1 cellular context compared by ENCODE assay signal in genomic region chr17:62630365-62631085, GRCh38.
TF ChIP-seq lines count a peak whose summit lies in the region.

No MANE protein-coding gene starts in this region.

TF ChIP-seq in GM23338, 12 proteins besides CTCF, POLR2A, EP300 and RAD21:
- TF ChIP-seq, protein P1, sequence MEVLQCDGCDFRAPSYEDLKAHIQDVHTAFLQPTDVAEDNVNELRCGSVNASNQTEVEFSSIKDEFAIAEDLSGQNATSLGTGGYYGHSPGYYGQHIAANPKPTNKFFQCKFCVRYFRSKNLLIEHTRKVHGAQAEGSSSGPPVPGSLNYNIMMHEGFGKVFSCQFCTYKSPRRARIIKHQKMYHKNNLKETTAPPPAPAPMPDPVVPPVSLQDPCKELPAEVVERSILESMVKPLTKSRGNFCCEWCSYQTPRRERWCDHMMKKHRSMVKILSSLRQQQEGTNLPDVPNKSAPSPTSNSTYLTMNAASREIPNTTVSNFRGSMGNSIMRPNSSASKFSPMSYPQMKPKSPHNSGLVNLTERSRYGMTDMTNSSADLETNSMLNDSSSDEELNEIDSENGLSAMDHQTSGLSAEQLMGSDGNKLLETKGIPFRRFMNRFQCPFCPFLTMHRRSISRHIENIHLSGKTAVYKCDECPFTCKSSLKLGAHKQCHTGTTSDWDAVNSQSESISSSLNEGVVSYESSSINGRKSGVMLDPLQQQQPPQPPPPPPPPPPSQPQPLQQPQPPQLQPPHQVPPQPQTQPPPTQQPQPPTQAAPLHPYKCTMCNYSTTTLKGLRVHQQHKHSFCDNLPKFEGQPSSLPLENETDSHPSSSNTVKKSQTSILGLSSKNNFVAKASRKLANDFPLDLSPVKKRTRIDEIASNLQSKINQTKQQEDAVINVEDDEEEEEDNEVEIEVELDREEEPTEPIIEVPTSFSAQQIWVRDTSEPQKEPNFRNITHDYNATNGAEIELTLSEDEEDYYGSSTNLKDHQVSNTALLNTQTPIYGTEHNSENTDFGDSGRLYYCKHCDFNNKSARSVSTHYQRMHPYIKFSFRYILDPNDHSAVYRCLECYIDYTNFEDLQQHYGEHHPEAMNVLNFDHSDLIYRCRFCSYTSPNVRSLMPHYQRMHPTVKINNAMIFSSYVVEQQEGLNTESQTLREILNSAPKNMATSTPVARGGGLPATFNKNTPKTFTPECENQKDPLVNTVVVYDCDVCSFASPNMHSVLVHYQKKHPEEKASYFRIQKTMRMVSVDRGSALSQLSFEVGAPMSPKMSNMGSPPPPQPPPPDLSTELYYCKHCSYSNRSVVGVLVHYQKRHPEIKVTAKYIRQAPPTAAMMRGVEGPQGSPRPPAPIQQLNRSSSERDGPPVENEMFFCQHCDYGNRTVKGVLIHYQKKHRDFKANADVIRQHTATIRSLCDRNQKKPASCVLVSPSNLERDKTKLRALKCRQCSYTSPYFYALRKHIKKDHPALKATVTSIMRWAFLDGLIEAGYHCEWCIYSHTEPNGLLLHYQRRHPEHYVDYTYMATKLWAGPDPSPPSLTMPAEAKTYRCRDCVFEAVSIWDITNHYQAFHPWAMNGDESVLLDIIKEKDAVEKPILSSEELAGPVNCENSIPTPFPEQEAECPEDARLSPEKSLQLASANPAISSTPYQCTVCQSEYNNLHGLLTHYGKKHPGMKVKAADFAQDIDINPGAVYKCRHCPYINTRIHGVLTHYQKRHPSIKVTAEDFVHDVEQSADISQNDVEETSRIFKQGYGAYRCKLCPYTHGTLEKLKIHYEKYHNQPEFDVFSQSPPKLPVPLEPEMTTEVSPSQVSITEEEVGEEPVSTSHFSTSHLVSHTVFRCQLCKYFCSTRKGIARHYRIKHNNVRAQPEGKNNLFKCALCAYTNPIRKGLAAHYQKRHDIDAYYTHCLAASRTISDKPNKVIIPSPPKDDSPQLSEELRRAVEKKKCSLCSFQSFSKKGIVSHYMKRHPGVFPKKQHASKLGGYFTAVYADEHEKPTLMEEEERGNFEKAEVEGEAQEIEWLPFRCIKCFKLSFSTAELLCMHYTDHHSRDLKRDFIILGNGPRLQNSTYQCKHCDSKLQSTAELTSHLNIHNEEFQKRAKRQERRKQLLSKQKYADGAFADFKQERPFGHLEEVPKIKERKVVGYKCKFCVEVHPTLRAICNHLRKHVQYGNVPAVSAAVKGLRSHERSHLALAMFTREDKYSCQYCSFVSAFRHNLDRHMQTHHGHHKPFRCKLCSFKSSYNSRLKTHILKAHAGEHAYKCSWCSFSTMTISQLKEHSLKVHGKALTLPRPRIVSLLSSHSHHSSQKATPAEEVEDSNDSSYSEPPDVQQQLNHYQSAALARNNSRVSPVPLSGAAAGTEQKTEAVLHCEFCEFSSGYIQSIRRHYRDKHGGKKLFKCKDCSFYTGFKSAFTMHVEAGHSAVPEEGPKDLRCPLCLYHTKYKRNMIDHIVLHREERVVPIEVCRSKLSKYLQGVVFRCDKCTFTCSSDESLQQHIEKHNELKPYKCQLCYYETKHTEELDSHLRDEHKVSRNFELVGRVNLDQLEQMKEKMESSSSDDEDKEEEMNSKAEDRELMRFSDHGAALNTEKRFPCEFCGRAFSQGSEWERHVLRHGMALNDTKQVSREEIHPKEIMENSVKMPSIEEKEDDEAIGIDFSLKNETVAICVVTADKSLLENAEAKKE (CRISPR knock-in tag; IDR thresholded peaks at IDR 0.05) = no peak
- TF ChIP-seq ZNF114 (CRISPR knock-in tag; IDR thresholded peaks at IDR 0.05) = no peak
- TF ChIP-seq, protein P2, sequence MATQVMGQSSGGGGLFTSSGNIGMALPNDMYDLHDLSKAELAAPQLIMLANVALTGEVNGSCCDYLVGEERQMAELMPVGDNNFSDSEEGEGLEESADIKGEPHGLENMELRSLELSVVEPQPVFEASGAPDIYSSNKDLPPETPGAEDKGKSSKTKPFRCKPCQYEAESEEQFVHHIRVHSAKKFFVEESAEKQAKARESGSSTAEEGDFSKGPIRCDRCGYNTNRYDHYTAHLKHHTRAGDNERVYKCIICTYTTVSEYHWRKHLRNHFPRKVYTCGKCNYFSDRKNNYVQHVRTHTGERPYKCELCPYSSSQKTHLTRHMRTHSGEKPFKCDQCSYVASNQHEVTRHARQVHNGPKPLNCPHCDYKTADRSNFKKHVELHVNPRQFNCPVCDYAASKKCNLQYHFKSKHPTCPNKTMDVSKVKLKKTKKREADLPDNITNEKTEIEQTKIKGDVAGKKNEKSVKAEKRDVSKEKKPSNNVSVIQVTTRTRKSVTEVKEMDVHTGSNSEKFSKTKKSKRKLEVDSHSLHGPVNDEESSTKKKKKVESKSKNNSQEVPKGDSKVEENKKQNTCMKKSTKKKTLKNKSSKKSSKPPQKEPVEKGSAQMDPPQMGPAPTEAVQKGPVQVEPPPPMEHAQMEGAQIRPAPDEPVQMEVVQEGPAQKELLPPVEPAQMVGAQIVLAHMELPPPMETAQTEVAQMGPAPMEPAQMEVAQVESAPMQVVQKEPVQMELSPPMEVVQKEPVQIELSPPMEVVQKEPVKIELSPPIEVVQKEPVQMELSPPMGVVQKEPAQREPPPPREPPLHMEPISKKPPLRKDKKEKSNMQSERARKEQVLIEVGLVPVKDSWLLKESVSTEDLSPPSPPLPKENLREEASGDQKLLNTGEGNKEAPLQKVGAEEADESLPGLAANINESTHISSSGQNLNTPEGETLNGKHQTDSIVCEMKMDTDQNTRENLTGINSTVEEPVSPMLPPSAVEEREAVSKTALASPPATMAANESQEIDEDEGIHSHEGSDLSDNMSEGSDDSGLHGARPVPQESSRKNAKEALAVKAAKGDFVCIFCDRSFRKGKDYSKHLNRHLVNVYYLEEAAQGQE (IDR thresholded peaks at IDR 0.05; ENCODE audit: unreplicated experiment) = no peak
- TF ChIP-seq JUNB (IDR thresholded peaks at IDR 0.05; ENCODE audit: unreplicated experiment) = no peak
- no peak for TF ChIP-seq ZNF331 (CRISPR knock-in tag; IDR thresholded peaks at IDR 0.05; ENCODE audit: low read depth)
- no peak for TF ChIP-seq ETS1 (IDR thresholded peaks at IDR 0.05)
- no peak for TF ChIP-seq EZH2 (IDR thresholded peaks at IDR 0.05; ENCODE audit: low read depth, unreplicated experiment)
- TF ChIP-seq POLR2AphosphoS5 (IDR thresholded peaks at IDR 0.05; ENCODE audit: low read depth) = no peak
- no peak for TF ChIP-seq EZH2phosphoT487 (IDR thresholded peaks at IDR 0.05; ENCODE audit: unreplicated experiment)
- TF ChIP-seq STAT1 (IDR thresholded peaks at IDR 0.05; ENCODE audit: unreplicated experiment) = no peak
